In the genomic region with DNA sequence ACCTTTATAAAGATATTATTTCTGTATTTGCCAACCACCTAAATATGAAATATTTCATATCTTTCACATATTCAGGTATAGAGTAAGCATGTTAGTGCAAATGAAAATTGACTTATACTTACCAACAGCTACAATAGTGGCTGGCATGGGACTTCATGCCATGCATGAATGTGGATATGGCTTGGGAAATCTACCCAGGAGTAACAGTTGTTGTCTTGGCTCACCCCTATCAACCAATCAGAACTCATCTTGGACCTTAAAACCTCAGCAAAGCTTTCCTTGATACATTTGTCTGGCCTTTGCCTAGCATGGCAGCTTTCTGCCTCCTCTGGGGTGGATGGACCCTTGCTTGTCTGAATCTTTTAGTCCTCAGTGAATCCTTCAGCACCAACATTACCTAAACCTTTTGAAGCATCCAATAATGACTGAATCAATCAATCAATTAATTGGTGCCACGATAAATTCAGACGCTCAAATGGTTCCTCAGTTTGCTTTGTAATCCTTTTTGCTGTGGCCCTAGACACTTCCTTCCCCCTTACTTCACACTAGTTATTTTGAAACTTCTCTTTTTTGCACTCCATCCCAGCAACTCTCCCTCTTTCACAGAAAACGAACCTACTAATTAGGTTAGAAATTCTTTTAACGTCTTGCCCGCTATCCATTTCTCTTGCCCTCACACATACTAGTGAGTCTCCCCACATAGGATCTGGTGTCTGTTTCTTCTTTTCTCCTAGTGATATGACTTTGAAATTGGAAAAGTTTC, we compare ENCODE assay signal across 18 cellular contexts.
DNase-seq lines count a peak whose midpoint lies in the region; ATAC-seq and TF ChIP-seq lines count a peak whose summit lies in the region.
"Had no signal": no experiment of that assay in that cellular context is flagged by ENCODE, and none has a peak within 500 bp of the region (broad histone marks: within the 10 kb centered on the region; RNA-seq: fewer than 3 reads in every experiment).

No MANE protein-coding gene starts in this region.

- H3K9me3 ChIP-seq in body of pancreas (no peaks in the 10 kb centered on the region), spleen (no peaks in the 10 kb centered on the region)
- H3K9me3 ChIP-seq: Caco-2, MG63 had no signal

- TF ChIP-seq POLR2A in body of pancreas (IDR thresholded peaks at IDR 0.05) (no peak), spleen (IDR thresholded peaks at IDR 0.05) (no peak)

- H3K27me3 ChIP-seq in body of pancreas (no peaks in the 10 kb centered on the region), spleen (replicated peaks in 1 of 7) (no peaks in the 10 kb centered on the region)
- H3K27me3 ChIP-seq: MG63 had no signal

- H3K27ac ChIP-seq in body of pancreas = peak overlapping the region in 1 of 4 donors; percentile 12
- peak overlapping the region in 5 of 8 donors; percentile 23 to 86 (median 53) for H3K27ac ChIP-seq in spleen
- H3K27ac ChIP-seq: SK-N-MC had no signal

- intact Hi-C loops in body of pancreas (cut with DNase I) = no loop called here
- intact Hi-C loops in spleen (cut with DNase I; ENCODE audit: low total_unique reads) = no loop called here

- ATAC-seq in body of pancreas (peak; percentile 95), HG02763 (IDR thresholded peaks at IDR 0.05; ENCODE audit: unreplicated experiment) (no peak)
- ATAC-seq: Panc1 had no signal

- peaks cover 26% of the 10 kb centered on the region for H3K4me1 ChIP-seq in body of pancreas
- peaks cover 0 to 29% (median 4%) of the 10 kb centered on the region in 6 donors for H3K4me1 ChIP-seq in spleen

- WGBS in body of pancreas, 2 donors = 69 to 74% methylated on average over 5 of the region's 5 CpGs
- 40 to 63% (median 56%) methylated on average over 5 of the region's 5 CpGs for WGBS in spleen, 5 donors

- H3K4me3 ChIP-seq in body of pancreas (no peak overlapping the region), spleen (no peak overlapping the region)
- H3K4me3 ChIP-seq: MG63, SK-N-MC had no signal

- TF ChIP-seq CTCF in body of pancreas (IDR thresholded peaks at IDR 0.05) (no peak), spleen (IDR thresholded peaks at IDR 0.05 in 8 of 11, conservative IDR thresholded peaks at IDR 0.05 in 3 of 11) (no peak)

- DNase-seq in CD1c-positive myeloid dendritic cell (ENCODE audit: extremely low spot score) (peak; percentile 27), NOMO-1 (lab: John Stamatoyannopoulos, UW; ENCODE audit: unreplicated experiment in 2 of 2) (peak; percentile 69 to 82), body of pancreas (peak; percentile 43 to 67 (median 64)), spleen (no peak), hepatic stellate cell (ENCODE audit: low spot score) (no peak), NCI-H2081 (lab: John Stamatoyannopoulos, UW) (no peak)
- DNase-seq: Caco-2; CD4-positive, CD25-positive, alpha-beta regulatory T cell; EL; H7; MG63; NCI-H1930; NCI-H2171; NCI-H446; NCI-H69 had no signal

- H3K36me3 ChIP-seq in body of pancreas (replicated peaks in 1 of 2; ENCODE audit: insufficient read depth in 1 of 2, low read depth in 2 of 2) = no peaks in the 10 kb centered on the region
- H3K36me3 ChIP-seq in spleen = no peaks in the 10 kb centered on the region
- H3K36me3 ChIP-seq: MG63 had no signal

Comparison
In these comparisons a context has a peak if more than half of its experiments do, and no peak if none do; other contexts are left out.
1. DNase-seq: peak in CD1c-positive myeloid dendritic cell (single experiment), NOMO-1 (2 of 2) and body of pancreas (4 of 4); none in spleen (single experiment), hepatic stellate cell (single experiment) and NCI-H2081 (0 of 2).